Comparison of ENCODE assay signal across 26 cellular contexts in genomic region chr18:79764131-79764530, GRCh38. TPM values are rescaled to one million over a fixed set of nuclear protein-coding genes. Genes with fewer than 3 reads are reported as not detected.
"Had no signal": no experiment of that assay in that cellular context is flagged by ENCODE, and none has a peak within 500 bp of the region (broad histone marks: within the 10 kb centered on the region; RNA-seq: fewer than 3 reads in every experiment).

No MANE protein-coding gene starts in this region.

- H3K27me3 ChIP-seq: gastrocnemius medialis, thyroid gland had no signal

- H3K36me3 Mint-ChIP-seq: type B pancreatic cell had no signal

- H3K4me3 ChIP-seq: dorsolateral prefrontal cortex, gastrocnemius medialis, left lung, mucosa of descending colon, psoas muscle, skin epidermis, stomach, thyroid gland had no signal

- ATAC-seq: esophagus mucosa; gastrocnemius medialis; left lung; mucosa of descending colon; natural killer cell treated with Interleukin-12 subunit alpha and Interleukin-12 subunit beta and Interleukin-15 and Interleukin-18, amount 100 ng/mL, for 72 hours; psoas muscle; right cardiac atrium had no signal

- H3K36me3 ChIP-seq: gastrocnemius medialis, left lung, stomach, thyroid gland had no signal

- H3K4me3 Mint-ChIP-seq: mesothelial cell of epicardium; naive B cell; natural killer cell treated with Interleukin-12 subunit alpha and Interleukin-12 subunit beta and Interleukin-15 and Interleukin-18, amount 100 ng/mL, for 72 hours; neural crest cell; type B pancreatic cell had no signal

- DNase-seq: effector CD4-positive, alpha-beta T cell; foreskin fibroblast; gastrocnemius medialis; mesenchymal stem cell; naive B cell; psoas muscle; right cardiac atrium; stimulated activated CD4-positive, alpha-beta T cell treated with anti-CD3 and anti-CD28 coated beads, Interleukin-15, amount 100 ng/mL, for 24 hours; stimulated activated CD4-positive, alpha-beta T cell treated with anti-CD3 and anti-CD28 coated beads, Interleukin-2, amount 100 ng/mL, for 48 hours; stimulated activated CD8-positive, alpha-beta memory T cell treated with anti-CD3 and anti-CD28 coated beads, Interleukin-4, amount 100 ng/mL, for 48 hours; stimulated activated naive CD4-positive, alpha-beta T cell; stomach; thyroid gland had no signal

- H3K27ac ChIP-seq: dorsolateral prefrontal cortex, epithelial cell of prostate, gastrocnemius medialis, left lung, psoas muscle, skin epidermis, stomach, thyroid gland had no signal

- H3K4me1 ChIP-seq: gastrocnemius medialis, left lung, psoas muscle, stomach, thyroid gland had no signal

- H3K4me1 Mint-ChIP-seq: neural crest cell had no signal

- H3K9me3 ChIP-seq: thyroid gland had no signal

- H3K27ac Mint-ChIP-seq: mesothelial cell of epicardium; naive B cell; natural killer cell treated with Interleukin-12 subunit alpha and Interleukin-12 subunit beta and Interleukin-15 and Interleukin-18, amount 100 ng/mL, for 72 hours; type B pancreatic cell had no signal

RNA-seq across cellular contexts. Expression of gene KCNG2, which starts 33.6 kb away (rescaled TPM):
- total RNA-seq: glomerular endothelial cell; mesothelial cell of epicardium; natural killer cell treated with Interleukin-12 subunit alpha and Interleukin-12 subunit beta and Interleukin-15 and Interleukin-18, amount 100 ng/mL, for 72 hours; neural crest cell; osteocyte had no signal
- polyA plus RNA-seq: keratinocyte, right cardiac atrium had no signal
